ENCODE assay signal across 8 cellular contexts in genomic region chr11:16785520-16786128, GRCh38. TPM values are rescaled to one million over a fixed set of nuclear protein-coding genes. Genes with fewer than 3 reads are reported as not detected.
DNase-seq lines count a peak whose midpoint lies in the region; ATAC-seq and TF ChIP-seq lines count a peak whose summit lies in the region.

No MANE protein-coding gene starts in this region.

- no peak for TF ChIP-seq POLR2A in Peyer's patch (IDR thresholded peaks at IDR 0.05)
- no peak for TF ChIP-seq POLR2A in vagina (IDR thresholded peaks at IDR 0.05)

- H3K27me3 ChIP-seq in Peyer's patch, result no peaks in the 10 kb centered on the region
- H3K27me3 ChIP-seq in parathyroid adenoma (ENCODE audit: control insufficient read depth, insufficient read depth, low read length), result no peaks in the 10 kb centered on the region
- no peaks in the 10 kb centered on the region for H3K27me3 ChIP-seq in vagina

- H3K36me3 ChIP-seq in Peyer's patch (peaks cover 0 to 25% (median 0%) of the 10 kb centered on the region in 3 donors), parathyroid adenoma (ENCODE audit: control insufficient read depth, insufficient read depth, low read length) (no peaks in the 10 kb centered on the region), vagina (no peaks in the 10 kb centered on the region)

- H3K79me2 ChIP-seq in parathyroid adenoma, result no peaks in the 10 kb centered on the region

- TF ChIP-seq CTCF in Peyer's patch (IDR thresholded peaks at IDR 0.05) (peak; percentile 63 to 80 (median 74)), parathyroid adenoma (IDR thresholded peaks at IDR 0.05) (peak; percentile 51), vagina (IDR thresholded peaks at IDR 0.05) (peak; percentile 63 to 71 (median 70))

- DNase-seq in EL (peak; percentile 76), HuH-7 (ENCODE audit: low spot score) (peak; percentile 80), Peyer's patch (peak in 2 of 3 donors; percentile 45 to 79), glomerular visceral epithelial cell (ENCODE audit: extremely low spot score) (peak; percentile 62), vagina (ENCODE audit: extremely low spot score in 2 of 2) (no peak)
- DNase-seq in activated effector memory CD4-positive, alpha-beta T cell treated with Interleukin-2 at 50 U/mL for 16 hours, result peak; percentile 22

- intact Hi-C loops in vagina (cut with DNase I), result no loop called here

- H3K9me3 ChIP-seq in Peyer's patch, result no peaks in the 10 kb centered on the region
- no peaks in the 10 kb centered on the region for H3K9me3 ChIP-seq in parathyroid adenoma (ENCODE audit: control insufficient read depth, low read length)
- H3K9me3 ChIP-seq in vagina, result no peaks in the 10 kb centered on the region

- H3K4me3 ChIP-seq in Peyer's patch (no peak overlapping the region), parathyroid adenoma (ENCODE audit: low read depth, low read length) (no peak overlapping the region), vagina (no peak overlapping the region)

- ATAC-seq in GM21529 (IDR thresholded peaks at IDR 0.05; ENCODE audit: unreplicated experiment), result peak; percentile 81

- H3K9ac ChIP-seq in parathyroid adenoma, result no peak overlapping the region

- H3K4me1 ChIP-seq in Peyer's patch (peaks cover 0 to 10% (median 0%) of the 10 kb centered on the region in 4 donors), parathyroid adenoma (no peaks in the 10 kb centered on the region), vagina (peaks cover 23% of the 10 kb centered on the region)

- no peak overlapping the region for H3K4me2 ChIP-seq in parathyroid adenoma (ENCODE audit: low read length)

- H3K27ac ChIP-seq in Peyer's patch, result peak overlapping the region in 2 of 4 donors; percentile 5 to 28
- H3K27ac ChIP-seq in parathyroid adenoma, result no peak overlapping the region
- no peak overlapping the region for H3K27ac ChIP-seq in vagina

- H2AFZ ChIP-seq in parathyroid adenoma, result no peak overlapping the region

RNA-seq across cellular contexts. Expression of gene C11orf58, which starts 47.2 kb away (rescaled TPM):
- total RNA-seq in Peyer's patch (100 to 1,000 TPM in 1 of 4 donors, 10 to 100 TPM in 3; 47.9 to 143 (median 80.3) TPM), vagina (188 TPM)

Comparison
In these comparisons a context has a peak if more than half of its experiments do, and no peak if none do; other contexts are left out.
1. DNase-seq: peak in EL (single experiment), HuH-7 (single experiment), Peyer's patch (2 of 3), activated effector memory CD4-positive, alpha-beta T cell treated with Interleukin-2 at 50 U/mL for 16 hours (single experiment) and glomerular visceral epithelial cell (single experiment); none in vagina (0 of 2).
2. Peak in every context shown above with its lines, with median percentiles within 50 percentile points of each other: CTCF ChIP-seq.